Comparison of ENCODE assay signal across 3 cellular contexts in the genomic region with DNA sequence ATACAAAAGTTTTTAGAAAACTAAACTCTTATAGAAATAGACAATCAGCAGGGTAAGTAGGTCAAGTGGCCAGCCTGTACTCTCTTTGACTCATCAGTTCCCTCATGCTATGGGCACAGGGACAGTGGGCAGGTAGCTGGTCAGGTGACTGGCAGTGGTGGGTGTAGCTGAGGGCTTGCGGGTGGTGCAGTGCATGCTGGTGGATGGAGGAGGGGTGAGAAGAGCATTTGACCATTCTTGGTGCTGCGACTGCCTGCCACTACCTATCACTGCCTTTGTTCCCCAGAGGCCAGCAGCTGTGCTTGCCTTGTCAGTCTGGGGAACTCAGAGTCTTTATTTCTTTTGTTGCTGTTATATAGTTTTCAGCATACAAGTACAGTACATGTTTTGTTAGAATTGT.
TF ChIP-seq lines count a peak whose summit lies in the region.

No MANE protein-coding gene starts in this region.

TF ChIP-seq in HEK293, 187 proteins besides CTCF, POLR2A, EP300 and RAD21:
- TF ChIP-seq ZNF146 (tag by site-specific recombination; IDR thresholded peaks at IDR 0.05): no peak
- TF ChIP-seq EGR2 (tag by site-specific recombination; IDR thresholded peaks at IDR 0.05; ENCODE audit: low read depth): 0 out of 2 replicates have a peak, but pooled peaks have one; percentile 12

TF ChIP-seq in H1, 55 proteins besides CTCF, POLR2A, EP300 and RAD21:
- no peak for TF ChIP-seq NANOG (IDR thresholded peaks at IDR 0.05; ENCODE audit: insufficient read depth, low read depth, low read length, poor library complexity, severe bottlenecking)
- TF ChIP-seq, protein P1, sequence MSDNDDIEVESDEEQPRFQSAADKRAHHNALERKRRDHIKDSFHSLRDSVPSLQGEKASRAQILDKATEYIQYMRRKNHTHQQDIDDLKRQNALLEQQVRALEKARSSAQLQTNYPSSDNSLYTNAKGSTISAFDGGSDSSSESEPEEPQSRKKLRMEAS (IDR thresholded peaks at IDR 0.05): 0 out of 2 replicates have a peak, but pooled peaks have one; percentile 12

TF ChIP-seq in HepG2, 621 proteins besides CTCF, POLR2A, EP300 and RAD21:
- no peak for TF ChIP-seq CCDC6 (CRISPR knock-in tag; IDR thresholded peaks at IDR 0.05)
- TF ChIP-seq CEBPG (CRISPR knock-in tag; IDR thresholded peaks at IDR 0.05): no peak
- no peak for TF ChIP-seq ZNF564 (CRISPR knock-in tag; IDR thresholded peaks at IDR 0.05)
- TF ChIP-seq PCBP2 (optimal IDR thresholded peaks at IDR 0.05; ENCODE audit: low read depth, low read length, poor library complexity, severe bottlenecking): no peak
- TF ChIP-seq, protein P2, sequence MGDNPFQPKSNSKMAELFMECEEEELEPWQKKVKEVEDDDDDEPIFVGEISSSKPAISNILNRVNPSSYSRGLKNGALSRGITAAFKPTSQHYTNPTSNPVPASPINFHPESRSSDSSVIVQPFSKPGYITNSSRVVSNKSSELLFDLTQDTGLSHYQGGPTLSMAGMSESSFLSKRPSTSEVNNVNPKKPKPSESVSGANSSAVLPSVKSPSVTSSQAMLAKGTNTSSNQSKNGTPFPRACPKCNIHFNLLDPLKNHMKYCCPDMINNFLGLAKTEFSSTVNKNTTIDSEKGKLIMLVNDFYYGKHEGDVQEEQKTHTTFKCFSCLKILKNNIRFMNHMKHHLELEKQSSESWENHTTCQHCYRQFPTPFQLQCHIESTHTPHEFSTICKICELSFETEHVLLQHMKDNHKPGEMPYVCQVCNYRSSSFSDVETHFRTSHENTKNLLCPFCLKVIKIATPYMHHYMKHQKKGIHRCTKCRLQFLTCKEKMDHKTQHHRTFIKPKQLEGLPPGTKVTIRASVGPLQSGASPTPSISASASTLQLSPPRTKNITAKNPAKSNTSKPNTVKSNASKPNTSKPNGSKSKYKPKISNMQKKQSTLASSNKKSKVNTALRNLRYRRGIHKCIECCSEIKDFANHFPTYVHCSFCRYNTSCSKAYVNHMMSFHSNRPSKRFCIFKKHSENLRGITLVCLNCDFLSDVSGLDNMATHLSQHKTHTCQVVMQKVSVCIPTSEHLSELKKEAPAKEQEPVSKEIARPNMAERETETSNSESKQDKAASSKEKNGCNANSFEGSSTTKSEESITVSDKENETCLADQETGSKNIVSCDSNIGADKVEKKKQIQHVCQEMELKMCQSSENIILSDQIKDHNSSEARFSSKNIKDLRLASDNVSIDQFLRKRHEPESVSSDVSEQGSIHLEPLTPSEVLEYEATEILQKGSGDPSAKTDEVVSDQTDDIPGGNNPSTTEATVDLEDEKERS (CRISPR knock-in tag; IDR thresholded peaks at IDR 0.05): no peak
- TF ChIP-seq ZNF724P (CRISPR knock-in tag; IDR thresholded peaks at IDR 0.05; ENCODE audit: borderline replicate concordance): no peak
- TF ChIP-seq NR1H2 (CRISPR knock-in tag; IDR thresholded peaks at IDR 0.05; ENCODE audit: borderline replicate concordance, low read depth): no peak
